In genomic region chr14:24695265-24696241, GRCh38 we compare ENCODE assay signal across 10 cellular contexts.
DNase-seq lines count a peak whose midpoint lies in the region; ATAC-seq and TF ChIP-seq lines count a peak whose summit lies in the region.
"Had no signal": no experiment of that assay in that cellular context is flagged by ENCODE, and none has a peak within 500 bp of the region (broad histone marks: within the 10 kb centered on the region; RNA-seq: fewer than 3 reads in every experiment).

No MANE protein-coding gene starts in this region.

- peak; percentile 46 for ATAC-seq in GM21576 (IDR thresholded peaks at IDR 0.05; ENCODE audit: unreplicated experiment)
- ATAC-seq in GM19324 (IDR thresholded peaks at IDR 0.05; ENCODE audit: low FRiP score, unreplicated experiment): no peak

- no peak for TF ChIP-seq CTCF in GM06990 (IDR thresholded peaks at IDR 0.05; ENCODE audit: insufficient read depth, low read length, poor library complexity, severe bottlenecking)

- peak; percentile 35 for DNase-seq in GM06990 (ENCODE audit: extremely low read depth, insufficient read length)
- DNase-seq in foreskin melanocyte: peak; percentile 82
- DNase-seq in NCI-H82 (lab: John Stamatoyannopoulos, UW): no peak
- no peak for DNase-seq in NCI-H2227 treated with DMSO at 0.1 percent for 48 hours (lab: John Stamatoyannopoulos, UW)
- no peak for DNase-seq in effector CD4-positive, alpha-beta T cell
- DNase-seq: H9, NCI-H526 had no signal

- no peaks in the 10 kb centered on the region for H3K36me3 ChIP-seq in GM06990 (ENCODE audit: control insufficient read depth, insufficient read depth, low read length)
- no peaks in the 10 kb centered on the region for H3K36me3 ChIP-seq in KOPT-K1 (ENCODE audit: insufficient read depth, low read length)

- no peak overlapping the region for H3K4me3 ChIP-seq in GM06990 (replicated peaks; ENCODE audit: low read depth, low read length)

- H3K9me3 ChIP-seq in KOPT-K1 (ENCODE audit: insufficient read depth, low read length, poor library complexity, severe bottlenecking): no peaks in the 10 kb centered on the region

- H3K27me3 ChIP-seq in GM06990 (replicated peaks; ENCODE audit: control insufficient read depth, insufficient read depth, low read length): no peaks in the 10 kb centered on the region

- peak overlapping the region; percentile 87 for H3K27ac ChIP-seq in KOPT-K1 (ENCODE audit: low read depth, low read length, poor library complexity, severe bottlenecking)

Comparison
In these comparisons a context has a peak if more than half of its experiments do, and no peak if none do; other contexts are left out.
1. DNase-seq: peak in GM06990 (single experiment) and foreskin melanocyte (single experiment); none in NCI-H82 (single experiment), NCI-H2227 treated with DMSO at 0.1 percent for 48 hours (single experiment) and effector CD4-positive, alpha-beta T cell (single experiment).